2 cellular contexts compared by ENCODE assay signal in the genomic region with DNA sequence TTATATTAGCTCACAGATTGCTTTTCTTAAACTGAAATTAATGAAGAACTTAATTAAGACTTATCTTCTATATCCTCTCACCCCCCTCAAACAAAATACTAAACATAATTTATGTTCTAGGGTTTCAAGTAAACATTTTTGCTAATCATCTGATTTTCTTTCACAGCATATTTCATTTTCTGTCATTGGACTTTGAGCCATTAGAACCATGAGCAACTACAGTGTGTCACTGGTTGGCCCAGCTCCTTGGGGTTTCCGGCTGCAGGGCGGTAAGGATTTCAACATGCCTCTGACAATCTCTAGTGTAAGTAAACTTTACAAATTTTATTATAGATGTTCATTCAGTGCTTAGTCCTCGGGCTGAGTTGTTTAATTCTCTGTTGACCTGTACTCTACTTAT.
TF ChIP-seq lines count a peak whose summit lies in the region.

No MANE protein-coding gene starts in this region.

TF ChIP-seq in HEK293, 187 proteins besides CTCF, POLR2A, EP300 and RAD21:
- 0 out of 2 replicates have a peak, but pooled peaks have one; percentile 15 for TF ChIP-seq FEZF1 (tag by site-specific recombination; IDR thresholded peaks at IDR 0.05)
- TF ChIP-seq ZNF426 (tag by site-specific recombination; IDR thresholded peaks at IDR 0.05), result no peak
- TF ChIP-seq RBAK (tag by site-specific recombination; IDR thresholded peaks at IDR 0.05), result no peak
- TF ChIP-seq ZNF785 (tag by site-specific recombination; IDR thresholded peaks at IDR 0.05), result no peak
- no peak for TF ChIP-seq ZNF600 (tag by site-specific recombination; IDR thresholded peaks at IDR 0.05)
- 0 out of 2 replicates have a peak, but pooled peaks have one; percentile 14 for TF ChIP-seq ZEB2 (tag by site-specific recombination; IDR thresholded peaks at IDR 0.05)
- TF ChIP-seq, protein P1, sequence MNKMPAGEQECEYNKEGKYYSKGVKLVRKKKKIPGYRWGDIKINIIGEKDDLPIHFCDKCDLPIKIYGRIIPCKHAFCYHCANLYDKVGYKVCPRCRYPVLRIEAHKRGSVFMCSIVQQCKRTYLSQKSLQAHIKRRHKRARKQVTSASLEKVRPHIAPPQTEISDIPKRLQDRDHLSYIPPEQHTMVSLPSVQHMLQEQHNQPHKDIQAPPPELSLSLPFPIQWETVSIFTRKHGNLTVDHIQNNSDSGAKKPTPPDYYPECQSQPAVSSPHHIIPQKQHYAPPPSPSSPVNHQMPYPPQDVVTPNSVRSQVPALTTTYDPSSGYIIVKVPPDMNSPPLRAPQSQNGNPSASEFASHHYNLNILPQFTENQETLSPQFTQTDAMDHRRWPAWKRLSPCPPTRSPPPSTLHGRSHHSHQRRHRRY (tag by site-specific recombination; IDR thresholded peaks at IDR 0.05), result no peak
- TF ChIP-seq GLI4 (tag by site-specific recombination; IDR thresholded peaks at IDR 0.05), result no peak

TF ChIP-seq in K562, 482 proteins besides CTCF, POLR2A, EP300 and RAD21:
- TF ChIP-seq SMARCC2 (IDR thresholded peaks at IDR 0.05; ENCODE audit: low read depth), result no peak
- no peak for TF ChIP-seq KLF13 (tag; IDR thresholded peaks at IDR 0.05; ENCODE audit: borderline replicate concordance, low read depth)
- TF ChIP-seq SNIP1 (IDR thresholded peaks at IDR 0.05; ENCODE audit: low read depth), result no peak
- TF ChIP-seq EZH2 (IDR thresholded peaks at IDR 0.05; ENCODE audit: borderline replicate concordance, low read depth, low read length), result no peak
- TF ChIP-seq, protein P2, sequence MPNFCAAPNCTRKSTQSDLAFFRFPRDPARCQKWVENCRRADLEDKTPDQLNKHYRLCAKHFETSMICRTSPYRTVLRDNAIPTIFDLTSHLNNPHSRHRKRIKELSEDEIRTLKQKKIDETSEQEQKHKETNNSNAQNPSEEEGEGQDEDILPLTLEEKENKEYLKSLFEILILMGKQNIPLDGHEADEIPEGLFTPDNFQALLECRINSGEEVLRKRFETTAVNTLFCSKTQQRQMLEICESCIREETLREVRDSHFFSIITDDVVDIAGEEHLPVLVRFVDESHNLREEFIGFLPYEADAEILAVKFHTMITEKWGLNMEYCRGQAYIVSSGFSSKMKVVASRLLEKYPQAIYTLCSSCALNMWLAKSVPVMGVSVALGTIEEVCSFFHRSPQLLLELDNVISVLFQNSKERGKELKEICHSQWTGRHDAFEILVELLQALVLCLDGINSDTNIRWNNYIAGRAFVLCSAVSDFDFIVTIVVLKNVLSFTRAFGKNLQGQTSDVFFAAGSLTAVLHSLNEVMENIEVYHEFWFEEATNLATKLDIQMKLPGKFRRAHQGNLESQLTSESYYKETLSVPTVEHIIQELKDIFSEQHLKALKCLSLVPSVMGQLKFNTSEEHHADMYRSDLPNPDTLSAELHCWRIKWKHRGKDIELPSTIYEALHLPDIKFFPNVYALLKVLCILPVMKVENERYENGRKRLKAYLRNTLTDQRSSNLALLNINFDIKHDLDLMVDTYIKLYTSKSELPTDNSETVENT (CRISPR knock-in tag; IDR thresholded peaks at IDR 0.05), result no peak
- peak; percentile 58 for TF ChIP-seq MEIS2 (IDR thresholded peaks at IDR 0.05; ENCODE audit: partially characterized antibody)
- TF ChIP-seq ZFP1 (CRISPR knock-in tag; IDR thresholded peaks at IDR 0.05), result no peak
- TF ChIP-seq POLR2AphosphoS5 (IDR thresholded peaks at IDR 0.05; ENCODE audit: control insufficient read depth, insufficient read depth, low read depth, low read length), result peak; percentile 26; the same call in 1 of the 2 replicates
- TF ChIP-seq, protein P3, sequence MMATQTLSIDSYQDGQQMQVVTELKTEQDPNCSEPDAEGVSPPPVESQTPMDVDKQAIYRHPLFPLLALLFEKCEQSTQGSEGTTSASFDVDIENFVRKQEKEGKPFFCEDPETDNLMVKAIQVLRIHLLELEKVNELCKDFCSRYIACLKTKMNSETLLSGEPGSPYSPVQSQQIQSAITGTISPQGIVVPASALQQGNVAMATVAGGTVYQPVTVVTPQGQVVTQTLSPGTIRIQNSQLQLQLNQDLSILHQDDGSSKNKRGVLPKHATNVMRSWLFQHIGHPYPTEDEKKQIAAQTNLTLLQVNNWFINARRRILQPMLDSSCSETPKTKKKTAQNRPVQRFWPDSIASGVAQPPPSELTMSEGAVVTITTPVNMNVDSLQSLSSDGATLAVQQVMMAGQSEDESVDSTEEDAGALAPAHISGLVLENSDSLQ (IDR thresholded peaks at IDR 0.05), result 0 out of 2 replicates have a peak, but pooled peaks have one; percentile 7
TF ChIP-seq in K562: peak in this region for 3.
